Comparison of ENCODE assay signal across 9 cellular contexts in genomic region chr3:119524931-119525662, GRCh38. TPM values are rescaled to one million over a fixed set of nuclear protein-coding genes. Genes with fewer than 3 reads are reported as not detected.
DNase-seq lines count a peak whose midpoint lies in the region; ATAC-seq and TF ChIP-seq lines count a peak whose summit lies in the region.
"Had no signal": no experiment of that assay in that cellular context is flagged by ENCODE, and none has a peak within 500 bp of the region (broad histone marks: within the 10 kb centered on the region; RNA-seq: fewer than 3 reads in every experiment).

No MANE protein-coding gene starts in this region.

- H3K36me3 ChIP-seq in psoas muscle (ENCODE audit: insufficient read depth in 1 of 2, low read depth in 1 of 2) = peaks cover 0 to 60% of the 10 kb centered on the region in 2 donors

- H3K9me3 ChIP-seq in psoas muscle = no peaks in the 10 kb centered on the region

- H3K27ac Mint-ChIP-seq in activated CD4-positive, alpha-beta T cell treated with anti-CD3 and anti-CD28 coated beads for 36 hours = no peak overlapping the region

- DNase-seq in GM10266 (ENCODE audit: extremely low spot score) (no peak), NAMALWA (ENCODE audit: low spot score) (peak; percentile 32), epithelial cell of esophagus (ENCODE audit: low read depth) (peak; percentile 17), psoas muscle (no peak), NCI-H446 treated with DMSO at 0.1 percent for 48 hours (lab: John Stamatoyannopoulos, UW) (no peak), DMS153 treated with DMSO at 0.1 percent for 48 hours (lab: John Stamatoyannopoulos, UW; ENCODE audit: unreplicated experiment) (no peak)
- DNase-seq in stimulated activated CD4-positive, alpha-beta T cell treated with anti-CD3 and anti-CD28 coated beads, Interleukin-2, amount 100 ng/mL, for 24 hours = no peak
- no peak for DNase-seq in activated CD4-positive, alpha-beta T cell treated with anti-CD3 and anti-CD28 coated beads for 36 hours
- DNase-seq: kidney glomerular epithelial cell had no signal

- H3K4me3 ChIP-seq in epithelial cell of esophagus (ENCODE audit: low read length) = no peak overlapping the region
- no peak overlapping the region for H3K4me3 ChIP-seq in psoas muscle

- 63 to 64% (median 64%) methylated on average over 4 of the region's 4 CpGs for WGBS in psoas muscle, 3 donors

- TF ChIP-seq CTCF in GM10266 (IDR thresholded peaks at IDR 0.05; ENCODE audit: control insufficient read depth, insufficient read depth, low read depth, missing control alignments) (peak; percentile 54), epithelial cell of esophagus (IDR thresholded peaks at IDR 0.05; ENCODE audit: insufficient read depth, low read depth, low read length, missing control alignments) (peak; percentile 35), psoas muscle (IDR thresholded peaks at IDR 0.05) (peak; percentile 53)

- CTCF ChIA-PET in activated CD4-positive, alpha-beta T cell treated with anti-CD3 and anti-CD28 coated beads for 36 hours (lab: Charles Lee) = interaction anchor here (0.5 kb wide), 1 partner anchor 247 kb away, joined by 4 read pairs; no protein-coding TSS in a partner anchor

- H3K27me3 ChIP-seq in psoas muscle (ENCODE audit: insufficient read depth in 3 of 3, low read length in 2 of 3) = no peaks in the 10 kb centered on the region

- no peaks in the 10 kb centered on the region for H3K4me1 Mint-ChIP-seq in activated CD4-positive, alpha-beta T cell treated with anti-CD3 and anti-CD28 coated beads for 36 hours

- POLR2A ChIA-PET in activated CD4-positive, alpha-beta T cell treated with anti-CD3 and anti-CD28 coated beads for 36 hours (lab: Charles Lee) = no interaction called here

- H3K4me3 Mint-ChIP-seq in activated CD4-positive, alpha-beta T cell treated with anti-CD3 and anti-CD28 coated beads for 36 hours = no peak overlapping the region

- H3K36me3 Mint-ChIP-seq in activated CD4-positive, alpha-beta T cell treated with anti-CD3 and anti-CD28 coated beads for 36 hours (ENCODE audit: low read depth) = peaks cover 41% of the 10 kb centered on the region

- peak overlapping the region; percentile 33 for H3K27ac ChIP-seq in psoas muscle

- H3K9me3 Mint-ChIP-seq in activated CD4-positive, alpha-beta T cell treated with anti-CD3 and anti-CD28 coated beads for 36 hours (ENCODE audit: low read depth) = no peaks in the 10 kb centered on the region

- peak in 3 of 4 donors; percentile 30 to 67 (median 46) for ATAC-seq in psoas muscle
- ATAC-seq in activated CD4-positive, alpha-beta T cell treated with anti-CD3 and anti-CD28 coated beads for 36 hours = no peak

- intact Hi-C loops in psoas muscle (cut with DNase I) = loop anchor here in 1 of 2 donors (5.0 kb wide), 1 partner anchor 157 kb away; no protein-coding TSS in a partner anchor
- intact Hi-C loops in activated CD4-positive, alpha-beta T cell treated with anti-CD3 and anti-CD28 coated beads for 36 hours (cut with DNase I, micrococcal nuclease) = no loop called here

- H3K4me1 ChIP-seq in psoas muscle = no peaks in the 10 kb centered on the region

- H3K27me3 Mint-ChIP-seq in activated CD4-positive, alpha-beta T cell treated with anti-CD3 and anti-CD28 coated beads for 36 hours = no peaks in the 10 kb centered on the region

RNA-seq across cellular contexts. Expression of gene TIMMDC1, which starts 26.8 kb away (rescaled TPM):
- total RNA-seq in psoas muscle = 100 to 1,000 TPM; 147 to 198 (median 182) TPM
- polyA plus RNA-seq in psoas muscle = 100 to 1,000 TPM in 2 of 3 donors, 10 to 100 TPM in 1; 98.8 to 311 (median 197) TPM
- total RNA-seq in activated CD4-positive, alpha-beta T cell treated with anti-CD3 and anti-CD28 coated beads for 36 hours = 10 to 100 TPM; 82.3 to 96.0 TPM

RNA-seq across cellular contexts. Expression of gene CD80, which starts 34.3 kb away (rescaled TPM):
- under 1 TPM in 1 of 4 donors, not detected in 3; 0.22 TPM for total RNA-seq in psoas muscle
- under 1 TPM in 2 of 3 donors, not detected in 1; 0.06 to 0.07 TPM for polyA plus RNA-seq in psoas muscle
- 1 to 10 TPM in 1 of 2 experiments, under 1 TPM in 1; 0.74 to 1.2 TPM for total RNA-seq in activated CD4-positive, alpha-beta T cell treated with anti-CD3 and anti-CD28 coated beads for 36 hours

RNA-seq across cellular contexts. Expression of gene ADPRH, which starts 54.2 kb away (rescaled TPM):
- 10 to 100 TPM; 12.6 to 16.9 (median 14.5) TPM for total RNA-seq in psoas muscle
- 10 to 100 TPM in 2 of 3 donors, 1 to 10 TPM in 1; 5.2 to 16.6 (median 15.0) TPM for polyA plus RNA-seq in psoas muscle
- 1 to 10 TPM; 2.5 to 3.5 TPM for total RNA-seq in activated CD4-positive, alpha-beta T cell treated with anti-CD3 and anti-CD28 coated beads for 36 hours

RNA-seq across cellular contexts. Expression of gene POGLUT1, which starts 56.3 kb away (rescaled TPM):
- 1 to 10 TPM; 3.8 to 5.4 (median 4.4) TPM for total RNA-seq in psoas muscle
- polyA plus RNA-seq in psoas muscle = 1 to 10 TPM; 3.1 to 4.3 (median 3.3) TPM
- total RNA-seq in activated CD4-positive, alpha-beta T cell treated with anti-CD3 and anti-CD28 coated beads for 36 hours = 10 to 100 TPM; 11.4 to 12.3 TPM

Comparison
In these comparisons a context has a peak if more than half of its experiments do, and no peak if none do; other contexts are left out.
1. DNase-seq: peak in NAMALWA (single experiment) and epithelial cell of esophagus (single experiment); none in GM10266 (single experiment), psoas muscle (0 of 2), NCI-H446 treated with DMSO at 0.1 percent for 48 hours (single experiment), stimulated activated CD4-positive, alpha-beta T cell treated with anti-CD3 and anti-CD28 coated beads, Interleukin-2, amount 100 ng/mL, for 24 hours (0 of 2), activated CD4-positive, alpha-beta T cell treated with anti-CD3 and anti-CD28 coated beads for 36 hours (single experiment) and DMS153 treated with DMSO at 0.1 percent for 48 hours (single experiment).
2. Peak in every context shown above with its lines, with median percentiles within 50 percentile points of each other: CTCF ChIP-seq.